In genomic region chr9:124852829-124853531, GRCh38 we compare ENCODE assay signal across 8 cellular contexts. TPM values are rescaled to one million over a fixed set of nuclear protein-coding genes. Genes with fewer than 3 reads are reported as not detected.
DNase-seq lines count a peak whose midpoint lies in the region; ATAC-seq lines count a peak whose summit lies in the region.

Gene WDR38 (plus strand): TSS chr9:124853460. CDS start chr9:124853532, 72 bp downstream.

- H3K9ac ChIP-seq in endocrine pancreas (ENCODE audit: control insufficient read depth, insufficient read depth, low read length), result peak within 1 kb of the TSS; percentile 65

- peak; percentile 74 for DNase-seq in ACHN
- peak; percentile 71 for DNase-seq in NK-92 treated with Interleukin-12 subunit alpha and Interleukin-12 subunit beta, amount 100 ng/mL, for 24 hours (lab: John Stamatoyannopoulos, UW)
- peak; percentile 67 to 82 (median 69) for DNase-seq in activated CD8-positive, alpha-beta memory T cell treated with anti-CD3 and anti-CD28 coated beads for 48 hours (ENCODE audit: low read depth in 2 of 3, low spot score in 2 of 3)
- peak; percentile 94 for DNase-seq in mesenteric fat pad (ENCODE audit: low spot score)
- DNase-seq in stimulated activated CD8-positive, alpha-beta memory T cell treated with anti-CD3 and anti-CD28 coated beads, Interleukin-15, amount 100 ng/mL, for 4 hours (ENCODE audit: low read depth in 2 of 2), result peak; percentile 55 to 69

- H3K4me1 ChIP-seq in endocrine pancreas (ENCODE audit: control insufficient read depth, insufficient read depth, low read length), result no peaks in the 10 kb centered on the region

- in situ Hi-C loops in ACHN (cut with HindIII; ENCODE audit: low pct_ligation_motif_present, low pct_unique_long_range_greater_than_20kb, low sequenced_read_pairs), result no loop called here

- no peaks in the 10 kb centered on the region for H3K9me3 ChIP-seq in endocrine pancreas (ENCODE audit: control insufficient read depth, low read length)

- H3K27me3 ChIP-seq in endocrine pancreas (ENCODE audit: control insufficient read depth, insufficient read depth, low read length), result no peaks in the 10 kb centered on the region

- ATAC-seq in GM18867 (IDR thresholded peaks at IDR 0.05; ENCODE audit: unreplicated experiment), result peak; percentile 74
- ATAC-seq in HG03175 (IDR thresholded peaks at IDR 0.05; ENCODE audit: unreplicated experiment), result peak; percentile 66

- H3K36me3 ChIP-seq in endocrine pancreas (ENCODE audit: control insufficient read depth, insufficient read depth, low read length), result peaks cover under 1% of the 10 kb centered on the region

- no peak within 1 kb of the TSS for H3K4me3 ChIP-seq in endocrine pancreas (ENCODE audit: control insufficient read depth, insufficient read depth, low read length)

RNA-seq across cellular contexts. Expression of gene WDR38, which starts in this region (rescaled TPM):
- not detected for total RNA-seq in mesenteric fat pad

Comparison
In these comparisons a context has a peak if more than half of its experiments do, and no peak if none do; other contexts are left out.
1. Peak in DNase-seq in mesenteric fat pad; RNA of the gene not detected or under 1 TPM.